8 cellular contexts compared by ENCODE assay signal in the genomic region with DNA sequence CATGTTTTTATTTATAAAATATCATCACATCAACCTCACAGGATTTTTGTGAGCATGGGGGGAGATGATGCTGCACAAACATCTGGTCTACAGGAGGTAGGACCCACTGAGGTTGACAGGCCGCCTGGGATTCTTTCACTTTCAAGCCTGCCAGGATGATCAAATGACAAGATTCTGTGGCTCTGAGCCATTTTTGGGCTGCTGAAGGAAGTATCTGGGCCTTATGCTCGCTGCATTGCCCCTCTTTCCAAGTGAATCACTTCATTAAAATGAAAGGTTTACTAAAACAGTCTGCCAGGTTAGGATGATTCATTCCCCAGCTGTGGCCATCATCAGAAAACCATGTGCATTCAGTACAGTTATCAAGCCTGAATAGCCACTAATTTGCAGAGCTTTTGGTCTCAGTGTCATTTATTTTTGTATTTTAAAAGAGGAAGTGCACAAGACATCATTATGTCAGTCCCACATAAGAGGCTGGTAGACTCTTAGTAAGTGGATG. TPM values are rescaled to one million over a fixed set of nuclear protein-coding genes. Genes with fewer than 3 reads are reported as not detected.
A peak's percentile ranks its signal among the peaks of the same experiment; 100 is the strongest.
DNase-seq lines count a peak whose midpoint lies in the region; ATAC-seq, FAIRE-seq and TF ChIP-seq lines count a peak whose summit lies in the region.

No MANE protein-coding gene starts in this region.

- CTCF ChIA-PET in GM12878 (lab: Yijun Ruan, JAX), result interaction anchor here (0.8 to 2.1 kb wide), 6 partner anchors 9 to 473 kb away, joined by 3 to 7 read pairs (median 3); no protein-coding TSS in a partner anchor

- TF ChIP-seq EP300 in GM12878 (IDR thresholded peaks at IDR 0.05; ENCODE audit: borderline replicate concordance in 1 of 2, control insufficient read depth in 1 of 2, low read depth in 2 of 2, low read length in 2 of 2), result no peak

- SMC1A ChIA-PET in GM12878 (lab: Charles Lee; ENCODE audit: uncharacterized antibody, unreplicated experiment), result interaction anchor here (0.7 to 1.5 kb wide), 5 partner anchors 17 to 929 kb away, joined by 3 to 5 read pairs (median 4); no protein-coding TSS in a partner anchor

- POLR2A ChIA-PET in GM12878 (lab: Charles Lee), result no interaction called here

- 0 out of 2 replicates have a peak overlapping the region, but pooled peaks have one; percentile 16 for H3K9ac ChIP-seq in GM12878 (ENCODE audit: control insufficient read depth, insufficient read depth, low read length)

- FAIRE-seq in GM12878 (lab: Jason Lieb, UNC), result no peak

- 3% methylated on average over 2 of the region's 2 CpGs for WGBS in GM12878 (ENCODE audit: insufficient coverage, insufficient replicate concordance, low lambda C conversion rate, missing lambda C conversion rate)
- WGBS in mesodermal cell (ENCODE audit: insufficient coverage in 2 of 2), 2 experiments, result 57 to 100% methylated on average over 1 of the region's 2 CpGs

- peak; percentile 43 for DNase-seq in Ammon's horn (ENCODE audit: low spot score)
- peak; percentile 78 for DNase-seq in HS-5 (ENCODE audit: low read depth)
- peak; percentile 41 for DNase-seq in GM12878 (ENCODE audit: low read depth, low spot score)
- DNase-seq in NCI-H1092 (lab: John Stamatoyannopoulos, UW), result no peak
- no peak for DNase-seq in SHP77 (lab: John Stamatoyannopoulos, UW)

- BruUV-seq in GM12878 (replicated peaks; lab: Mats Ljungman, UMichigan), result no TSS peak

- H4K20me1 ChIP-seq in GM12878 (ENCODE audit: control insufficient read depth, insufficient read depth), result no peaks in the 10 kb centered on the region

- peak overlapping the region; percentile 61 for H3K4me2 ChIP-seq in GM12878 (ENCODE audit: control insufficient read depth, insufficient read depth)

- H3K9me3 ChIP-seq in GM12878 (replicated peaks; ENCODE audit: control insufficient read depth, insufficient read depth, low read length), result no peaks in the 10 kb centered on the region
- no peaks in the 10 kb centered on the region for H3K9me3 ChIP-seq in mesodermal cell (ENCODE audit: control insufficient read depth, low read length)

- TF ChIP-seq RAD21 in GM12878 (IDR thresholded peaks at IDR 0.05; ENCODE audit: insufficient read depth, low read depth, low read length), result no peak

- H3K4me3 ChIP-seq in GM12878 (no peak overlapping the region), mesodermal cell (ENCODE audit: extremely low read depth, insufficient read depth, low read length, poor library complexity, severe bottlenecking) (no peak overlapping the region)

- in situ Hi-C loops in GM12878 (cut with MboI), result no loop called here

- H3K27ac ChIP-seq in GM12878 (ENCODE audit: control insufficient read depth, insufficient read depth), result peak overlapping the region; percentile 17
- H3K27ac ChIP-seq in mesodermal cell (ENCODE audit: low read depth, low read length, severe bottlenecking), result peak overlapping the region; percentile 30

- peaks cover 4% of the 10 kb centered on the region; the same call in 1 of the 2 replicates for H3K4me1 ChIP-seq in GM12878 (ENCODE audit: control insufficient read depth, insufficient read depth, low read length)
- H3K4me1 ChIP-seq in mesodermal cell (ENCODE audit: control insufficient read depth, insufficient read depth, low read length, poor library complexity, severe bottlenecking), result peaks cover 28% of the 10 kb centered on the region

- no peak for TF ChIP-seq POLR2A in GM12878 (IDR thresholded peaks at IDR 0.05; ENCODE audit: low read depth, low read length)

- no peaks in the 10 kb centered on the region for H3K79me2 ChIP-seq in GM12878 (ENCODE audit: control insufficient read depth, insufficient read depth, low read length)

- peak; percentile 75 for ATAC-seq in GM19463 (IDR thresholded peaks at IDR 0.05; ENCODE audit: unreplicated experiment)
- ATAC-seq in GM12878, result peak; percentile 92
- ATAC-seq in HG02970 (IDR thresholded peaks at IDR 0.05; ENCODE audit: low FRiP score, unreplicated experiment), result no peak

- TF ChIP-seq CTCF in GM12878 (IDR thresholded peaks at IDR 0.05 in 2 of 3, conservative IDR thresholded peaks at IDR 0.05 in 1 of 3; ENCODE audit: control insufficient read depth in 2 of 3, extremely low read depth in 1 of 3, insufficient read depth in 1 of 3, low read depth in 3 of 3, low read length in 3 of 3), result no peak

- no peaks in the 10 kb centered on the region for H3K27me3 ChIP-seq in GM12878 (replicated peaks in 1 of 2; ENCODE audit: control insufficient read depth in 2 of 2, insufficient read depth in 2 of 2, low read length in 1 of 2)

- intact Hi-C loops in GM12878 (cut with micrococcal nuclease; ENCODE audit: unreplicated experiment), result no loop called here

- peak overlapping the region; percentile 84 for H2AFZ ChIP-seq in GM12878 (ENCODE audit: control insufficient read depth, low read depth, low read length)

- no peaks in the 10 kb centered on the region for H3K36me3 ChIP-seq in GM12878 (ENCODE audit: control insufficient read depth in 2 of 2, insufficient read depth in 2 of 2, low read length in 1 of 2)
- H3K36me3 ChIP-seq in mesodermal cell (ENCODE audit: control insufficient read depth, insufficient read depth, low read length), result no peaks in the 10 kb centered on the region

- RAD21 ChIA-PET in GM12878 (lab: Charles Lee; ENCODE audit: unreplicated experiment), result interaction anchor here (0.7 to 1.3 kb wide), 6 partner anchors 23 to 292 kb away, joined by 3 to 4 read pairs (median 3); no protein-coding TSS in a partner anchor

TF ChIP-seq in GM12878, 131 proteins besides CTCF, POLR2A, EP300 and RAD21 (continues in another document):
- TF ChIP-seq IKZF2 (IDR thresholded peaks at IDR 0.05) (peak in 1 of 2 experiments; percentile 44; a peak in 1 of 4 replicates), BHLHE40 (IDR thresholded peaks at IDR 0.05; ENCODE audit: borderline replicate concordance in 1 of 2, low read depth in 2 of 2, low read length in 1 of 2) (peak in 1 of 2 experiments; percentile 33; a peak in 1 of 4 replicates), ETV6 (conservative IDR thresholded peaks at IDR 0.05 in 1 of 2, IDR thresholded peaks at IDR 0.05 in 1 of 2; ENCODE audit: borderline replicate concordance in 1 of 2, low read depth in 1 of 2) (no peak), CHD4 (IDR thresholded peaks at IDR 0.05) (no peak), ZNF24 (IDR thresholded peaks at IDR 0.05) (peak; percentile 93), NFIC (IDR thresholded peaks at IDR 0.05; ENCODE audit: low read depth, low read length) (peak; percentile 56), REST (IDR thresholded peaks at IDR 0.05; ENCODE audit: low read depth, low read length) (no peak), SMAD1 (IDR thresholded peaks at IDR 0.05; ENCODE audit: low read depth, partially characterized antibody) (no peak), MYB (IDR thresholded peaks at IDR 0.05; ENCODE audit: borderline replicate concordance, low read depth, low read length) (no peak), DPF2 (IDR thresholded peaks at IDR 0.05) (0 out of 2 replicates have a peak, but pooled peaks have one; percentile 50), ZNF207 (IDR thresholded peaks at IDR 0.05; ENCODE audit: borderline replicate concordance) (no peak), MTA3 (IDR thresholded peaks at IDR 0.05; ENCODE audit: borderline replicate concordance, low read length) (no peak), KLF5 (IDR thresholded peaks at IDR 0.05; ENCODE audit: partially characterized antibody) (no peak), TCF3 (IDR thresholded peaks at IDR 0.05; ENCODE audit: borderline replicate concordance, insufficient read depth, low read depth, low read length) (no peak), ZNF274 (IDR thresholded peaks at IDR 0.05; ENCODE audit: insufficient read depth, insufficient read length) (no peak)

RNA-seq across cellular contexts. Expression of gene STARD13, which starts 34.4 kb away (rescaled TPM):
- 81.3 and 82.3 TPM in 2 replicates for total RNA-seq in GM12878 (2013; cell fraction: nucleolus; rRNA removed)
- total RNA-seq in GM12878 (2014; rRNA removed) (12.8 and 14.0 TPM in 2 replicates), GM12878 (2014; rRNA removed; fragmentation: Illumina TruSeq; extraction: Trizol) (9.0 and 9.3 TPM in 2 replicates), GM12878 (2021) (15.1 and 15.9 TPM in 2 replicates)
- polyA plus RNA-seq in GM12878 (2011; ENCODE audit: low read depth), result 1.5 TPM
- polyA plus RNA-seq in GM12878 (2011; rRNA removed) (35.7 and 41.6 TPM in 2 replicates), GM12878 (2014; fragmentation: Illumina TruSeq; extraction: Trizol) (7.5 and 8.6 TPM in 2 replicates), GM12878 (2014; fragmentation: Nextera tagmentation; extraction: Ambion mirVana) (1 to 10 TPM; 4.0 to 4.1 TPM), GM12878 (2014; rRNA removed) (7.9 and 11.5 TPM in 2 replicates), GM12878 (2016; fragmentation: Nextera tagmentation; extraction: Ambion mirVana) (10 to 100 TPM in 1 of 2 experiments, 1 to 10 TPM in 1; 9.8 to 10.5 TPM)
- polyA plus RNA-seq in GM12878 (2011; cell fraction: cytosol; rRNA removed), result 26.2 and 26.5 TPM in 2 replicates
- 90.1 and 92.8 TPM in 2 replicates for polyA plus RNA-seq in GM12878 (2011; cell fraction: nucleus; rRNA removed)
- polyA plus RNA-seq in GM12878 (2012), result 2.1 and 4.1 TPM in 2 replicates
- polyA minus RNA-seq in GM12878 (2011; rRNA and poly(A)+ RNA removed), result 91.4 and 92.1 TPM in 2 replicates
- 17.9 and 24.3 TPM in 2 replicates for polyA minus RNA-seq in GM12878 (2011; cell fraction: cytosol; rRNA and poly(A)+ RNA removed)
- 85.5 and 147 TPM in 2 replicates for polyA minus RNA-seq in GM12878 (2011; cell fraction: nucleus; rRNA and poly(A)+ RNA removed)
- polyA plus RNA-seq in mesodermal cell (2013, experiment 1 of 2), result 7.7 TPM
- 7.5 TPM for polyA plus RNA-seq in mesodermal cell (2013, experiment 2 of 2)

Comparison
In these comparisons a context has a peak if more than half of its experiments do, and no peak if none do; other contexts are left out.
1. DNase-seq: peak in Ammon's horn (single experiment), HS-5 (single experiment) and GM12878 (single experiment); none in NCI-H1092 (single experiment) and SHP77 (0 of 2).